Comparison of ENCODE assay signal across 1 cellular context in genomic region chr14:94598506-94598815, GRCh38.
TF ChIP-seq lines count a peak whose summit lies in the region.

No MANE protein-coding gene starts in this region.

TF ChIP-seq in A549, 52 proteins besides CTCF, POLR2A, EP300 and RAD21 (continued from another document):
- TF ChIP-seq REST (IDR thresholded peaks at IDR 0.05) = no peak
- TF ChIP-seq HMGXB4 (CRISPR knock-in tag; IDR thresholded peaks at IDR 0.05; ENCODE audit: borderline replicate concordance) = no peak
- TF ChIP-seq ZC3H11A (IDR thresholded peaks at IDR 0.05) = no peak
- no peak for TF ChIP-seq KDM1A (IDR thresholded peaks at IDR 0.05; ENCODE audit: low read depth)
- TF ChIP-seq CBX2 (IDR thresholded peaks at IDR 0.05; ENCODE audit: borderline replicate concordance, low read depth) = no peak
- no peak for TF ChIP-seq HOXB13 (CRISPR knock-in tag; IDR thresholded peaks at IDR 0.05; ENCODE audit: low read depth)
- no peak for TF ChIP-seq ELK1 (IDR thresholded peaks at IDR 0.05; ENCODE audit: low read depth, low read length)
- no peak for TF ChIP-seq RCOR1 (IDR thresholded peaks at IDR 0.05; ENCODE audit: low read depth, low read length)
TF ChIP-seq in A549: peak in this region for 0.
